In the genomic region with DNA sequence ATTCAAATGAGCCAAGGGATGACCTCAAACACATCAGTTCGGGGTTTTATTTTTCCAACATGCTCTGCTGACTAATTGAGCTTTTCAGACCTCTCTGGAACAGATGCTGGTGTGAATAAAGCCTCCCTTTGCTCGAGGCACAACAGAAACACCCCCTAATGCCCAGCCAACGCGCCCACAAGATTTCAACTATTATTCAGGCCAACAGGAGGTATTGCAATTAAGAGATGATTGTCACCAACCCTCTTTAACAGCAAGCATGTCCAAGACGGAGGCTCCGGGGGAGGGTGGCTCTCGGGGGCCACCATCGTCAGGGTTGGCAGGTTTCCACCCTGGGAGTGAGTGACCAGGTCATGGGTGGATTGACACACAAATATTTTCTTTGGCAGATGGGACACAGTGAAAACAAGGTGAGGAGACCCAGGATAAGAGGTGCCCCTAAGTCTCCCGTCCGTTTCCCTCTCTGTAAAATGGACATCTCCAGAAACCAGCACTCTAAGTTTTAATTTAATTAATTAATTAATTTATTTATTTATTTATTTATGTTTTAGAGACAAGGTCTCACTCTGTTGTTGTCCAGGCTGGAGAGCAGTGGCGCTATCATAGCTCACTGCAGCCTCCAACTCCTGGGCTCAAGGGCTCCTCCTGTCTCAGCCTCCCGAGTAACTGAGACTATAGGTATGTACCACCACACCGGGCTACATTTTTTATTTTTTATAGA, we compare ENCODE assay signal across 23 cellular contexts. TPM values are rescaled to one million over a fixed set of nuclear protein-coding genes. Genes with fewer than 3 reads are reported as not detected.
"Had no signal": no experiment of that assay in that cellular context is flagged by ENCODE, and none has a peak within 500 bp of the region (broad histone marks: within the 10 kb centered on the region; RNA-seq: fewer than 3 reads in every experiment).

No MANE protein-coding gene starts in this region.

- H3K27me3 ChIP-seq: gastrocnemius medialis, heart left ventricle, neutrophil, sigmoid colon, spleen, testis had no signal

- H3K4me3 Mint-ChIP-seq: activated CD4-positive, alpha-beta T cell treated with anti-CD3 and anti-CD28 coated beads, Interleukin-2, amount 10 ng/mL, durations not matched to agents 24 days and 14 days; activated CD8-positive, alpha-beta T cell treated with anti-CD3 and anti-CD28 coated beads, Interleukin-2, amount 10 ng/mL, durations not matched to agents 7 days and 5 days; activated naive CD4-positive, alpha-beta T cell treated with anti-CD3 and anti-CD28 coated beads for 36 hours; activated naive CD8-positive, alpha-beta T cell treated with anti-CD3 and anti-CD28 coated beads, Interleukin-2, amount 50 U/mL, for 24 hours; activated T-cell treated with anti-CD3 and anti-CD28 coated beads, Interleukin-2, amount 50 U/mL, for 24 hours; memory B cell; stimulated activated memory B cell treated with anti-CD40 and anti-IgM and Interleukin-4, amounts not matched to agents 10 μg/mL and 1 μg/mL and 100 μg/mL, for 72 hours; T-cell had no signal

- H3K9me3 Mint-ChIP-seq: activated naive CD4-positive, alpha-beta T cell treated with anti-CD3 and anti-CD28 coated beads for 36 hours; activated naive CD8-positive, alpha-beta T cell treated with anti-CD3 and anti-CD28 coated beads, Interleukin-2, amount 50 U/mL, for 24 hours; activated T-cell treated with anti-CD3 and anti-CD28 coated beads, Interleukin-2, amount 50 U/mL, for 24 hours; activated T-helper 2 cell treated with anti-CD3 and anti-CD28 coated beads, Interferon-gamma antibody, Interleukin-2, Interleukin-4, amounts not matched to agents 10 μg/mL and 5 μg/mL and 100 μg/mL, durations not matched to agents 14 hours and 24 hours and 36 hours; stimulated activated memory B cell treated with anti-CD40 and anti-IgM and Interleukin-4, amounts not matched to agents 10 μg/mL and 1 μg/mL and 100 μg/mL, for 72 hours; T-cell had no signal

- DNase-seq: activated CD4-positive, alpha-beta T cell treated with anti-CD3 and anti-CD28 coated beads, Interleukin-2, amount 10 ng/mL, durations not matched to agents 24 days and 14 days; activated CD4-positive, CD25-positive, alpha-beta regulatory T cell; activated CD8-positive, alpha-beta T cell treated with anti-CD3 and anti-CD28 coated beads, Interleukin-2, amount 10 ng/mL, durations not matched to agents 7 days and 5 days; activated naive CD4-positive, alpha-beta T cell treated with anti-CD3 and anti-CD28 coated beads for 36 hours; activated naive CD8-positive, alpha-beta T cell treated with anti-CD3 and anti-CD28 coated beads, Interleukin-2, amount 50 U/mL, for 24 hours; activated T-cell treated with anti-CD3 and anti-CD28 coated beads, Interleukin-2, amount 50 U/mL, for 24 hours; anterior cingulate cortex; cortex of kidney; erythroblast; gastrocnemius medialis; heart left ventricle; sigmoid colon; spleen; stimulated activated CD4-positive, alpha-beta T cell treated with anti-CD3 and anti-CD28 coated beads, Interleukin-4, amount 100 ng/mL, for 4 hours; T-cell; testis had no signal

- H3K9me3 ChIP-seq: gastrocnemius medialis, neutrophil, testis had no signal

- H3K4me1 ChIP-seq: parathyroid adenoma, sigmoid colon, testis had no signal

- H3K27me3 Mint-ChIP-seq: activated naive CD8-positive, alpha-beta T cell treated with anti-CD3 and anti-CD28 coated beads, Interleukin-2, amount 50 U/mL, for 24 hours; activated T-cell treated with anti-CD3 and anti-CD28 coated beads, Interleukin-2, amount 50 U/mL, for 24 hours had no signal

- H3K4me1 Mint-ChIP-seq: activated naive CD8-positive, alpha-beta T cell treated with anti-CD3 and anti-CD28 coated beads, Interleukin-2, amount 50 U/mL, for 24 hours; memory B cell; T-cell had no signal

- H3K36me3 Mint-ChIP-seq: stimulated activated memory B cell treated with anti-CD40 and anti-IgM and Interleukin-4, amounts not matched to agents 10 μg/mL and 1 μg/mL and 100 μg/mL, for 72 hours; T-cell had no signal

- H3K27ac Mint-ChIP-seq: activated CD4-positive, alpha-beta T cell treated with anti-CD3 and anti-CD28 coated beads, Interleukin-2, amount 10 ng/mL, durations not matched to agents 24 days and 14 days; activated CD8-positive, alpha-beta T cell treated with anti-CD3 and anti-CD28 coated beads, Interleukin-2, amount 10 ng/mL, durations not matched to agents 7 days and 5 days; activated naive CD4-positive, alpha-beta T cell treated with anti-CD3 and anti-CD28 coated beads for 36 hours; activated naive CD8-positive, alpha-beta T cell treated with anti-CD3 and anti-CD28 coated beads, Interleukin-2, amount 50 U/mL, for 24 hours; activated T-cell treated with anti-CD3 and anti-CD28 coated beads, Interleukin-2, amount 50 U/mL, for 24 hours; activated T-helper 2 cell treated with anti-CD3 and anti-CD28 coated beads, Interferon-gamma antibody, Interleukin-2, Interleukin-4, amounts not matched to agents 10 μg/mL and 5 μg/mL and 100 μg/mL, durations not matched to agents 14 hours and 24 hours and 36 hours; memory B cell; stimulated activated memory B cell treated with anti-CD40 and anti-IgM and Interleukin-4, amounts not matched to agents 10 μg/mL and 1 μg/mL and 100 μg/mL, for 72 hours; T-cell had no signal

- H3K27ac ChIP-seq: gastrocnemius medialis, heart left ventricle, neutrophil, parathyroid adenoma, sigmoid colon, spleen, testis had no signal

- H3K36me3 ChIP-seq: gastrocnemius medialis, heart left ventricle, neutrophil, sigmoid colon, spleen had no signal

- H3K4me3 ChIP-seq: gastrocnemius medialis, heart left ventricle, sigmoid colon, spleen, testis had no signal

RNA-seq across cellular contexts. Expression of gene MAP1LC3B2, which starts 56.1 kb away (rescaled TPM):
- total RNA-seq: liver, ureter had no signal
